ENCODE assay signal across 9 cellular contexts in the genomic region with DNA sequence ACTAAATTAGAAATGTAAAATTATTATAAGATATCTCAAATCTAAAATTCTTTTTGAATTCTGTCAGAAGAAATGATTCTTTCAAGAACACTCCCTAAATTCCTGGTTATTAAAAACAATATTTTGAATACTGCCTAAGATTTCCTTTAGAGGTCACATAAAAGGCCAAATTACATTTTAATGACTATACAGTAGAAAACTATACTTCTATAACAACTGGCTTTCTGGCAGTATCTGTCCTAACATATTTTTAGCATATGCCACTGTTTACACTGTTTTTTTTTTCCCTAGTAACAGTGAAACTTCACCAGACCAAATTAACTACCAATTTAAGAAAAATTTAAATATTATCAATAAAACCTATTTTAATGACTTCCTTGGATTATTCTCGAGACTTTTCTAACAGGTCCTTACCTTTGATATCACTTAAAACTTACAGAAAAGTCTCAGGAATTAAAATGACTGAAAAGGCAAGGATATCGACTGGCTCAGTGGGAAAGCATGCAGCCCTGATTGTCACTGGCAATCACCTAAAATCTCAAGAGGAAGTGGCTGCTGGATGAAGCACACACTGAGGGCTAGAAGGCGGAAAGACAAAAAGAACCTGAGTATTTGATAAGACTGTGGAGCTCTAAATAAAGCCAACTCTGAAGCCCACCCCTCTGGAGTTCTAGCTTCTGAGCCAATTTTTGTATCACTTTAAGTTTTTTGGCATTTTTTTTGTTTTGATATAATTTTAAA. TPM values are rescaled to one million over a fixed set of nuclear protein-coding genes. Genes with fewer than 3 reads are reported as not detected.
DNase-seq lines count a peak whose midpoint lies in the region; ATAC-seq, FAIRE-seq and TF ChIP-seq lines count a peak whose summit lies in the region.
"Had no signal": no experiment of that assay in that cellular context is flagged by ENCODE, and none has a peak within 500 bp of the region (broad histone marks: within the 10 kb centered on the region; RNA-seq: fewer than 3 reads in every experiment).

No MANE protein-coding gene starts in this region.

- peak overlapping the region; percentile 18; the same call in 1 of the 2 replicates for H3K9ac ChIP-seq in PC-3 (ENCODE audit: low read length)
- peak overlapping the region; percentile 64 for H3K9ac ChIP-seq in endothelial cell of umbilical vein (replicated peaks; ENCODE audit: extremely low read depth, insufficient read depth, low read length)

- TF ChIP-seq CTCF in PC-3 (conservative IDR thresholded peaks at IDR 0.05; ENCODE audit: low read depth, low read length) (no peak), endothelial cell of umbilical vein (IDR thresholded peaks at IDR 0.05; ENCODE audit: extremely low read depth in 1 of 2, insufficient read depth in 1 of 2, low read depth in 1 of 2, low read length in 2 of 2) (no peak), nephron (IDR thresholded peaks at IDR 0.05; ENCODE audit: unreplicated experiment in 3 of 3) (no peak)

- H3K9me3 Mint-ChIP-seq in nephron = no peaks in the 10 kb centered on the region
- no peaks in the 10 kb centered on the region for H3K9me3 Mint-ChIP-seq in stimulated activated naive B cell treated with anti-CD40 and anti-IgM and Interleukin-4, amounts not matched to agents 10 μg/mL and 1 μg/mL and 100 μg/mL, for 72 hours
- no peaks in the 10 kb centered on the region for H3K9me3 Mint-ChIP-seq in natural killer cell treated with Interleukin-12 subunit alpha and Interleukin-12 subunit beta and Interleukin-15 and Interleukin-18, amount 100 ng/mL, for 72 hours

- peak overlapping the region; percentile 15; the same call in 1 of the 2 replicates for H3K4me3 ChIP-seq in PC-3 (ENCODE audit: low read length)
- peak overlapping the region in 1 of 3 experiments; percentile 5 for H3K4me3 ChIP-seq in endothelial cell of umbilical vein (replicated peaks in 1 of 3; ENCODE audit: insufficient read depth in 1 of 3, low read depth in 1 of 3, low read length in 3 of 3)
- H3K4me3 ChIP-seq: gastrocnemius medialis had no signal

- CTCF ChIA-PET in PC-3 (lab: Charles Lee) (interaction anchor here (0.9 kb wide), 1 partner anchor 42 kb away, joined by 3 read pairs; no protein-coding TSS in a partner anchor), endothelial cell of umbilical vein (lab: Charles Lee) (interaction anchor here (1.0 to 3.0 kb wide), 7 partner anchors 8 to 45 kb away, joined by 3 to 20 read pairs (median 4); no protein-coding TSS in a partner anchor)

- peaks cover 34% of the 10 kb centered on the region for H3K4me1 Mint-ChIP-seq in nephron
- H3K4me1 Mint-ChIP-seq in stimulated activated naive B cell treated with anti-CD40 and anti-IgM and Interleukin-4, amounts not matched to agents 10 μg/mL and 1 μg/mL and 100 μg/mL, for 72 hours = peaks cover 4 to 5% of the 10 kb centered on the region in 2 donors
- H3K4me1 Mint-ChIP-seq in natural killer cell treated with Interleukin-12 subunit alpha and Interleukin-12 subunit beta and Interleukin-15 and Interleukin-18, amount 100 ng/mL, for 72 hours (ENCODE audit: low read depth in 2 of 2) = peaks cover 7 to 8% of the 10 kb centered on the region in 2 donors

- no peaks in the 10 kb centered on the region for H4K20me1 ChIP-seq in PC-3 (ENCODE audit: low read length)
- H4K20me1 ChIP-seq in endothelial cell of umbilical vein (replicated peaks; ENCODE audit: control insufficient read depth, extremely low read depth, insufficient read depth, low read length) = peaks cover 2% of the 10 kb centered on the region

- intact Hi-C loops in PC-3 (cut with micrococcal nuclease) = loop anchor here (2.0 kb wide), 2 partner anchors 18 to 60 kb away; partner anchors contain the start of gene SPIRE1
- intact Hi-C loops in endothelial cell of umbilical vein (cut with micrococcal nuclease) = loop anchor here (2.0 to 5.0 kb wide), 2 partner anchors 44 to 60 kb away; partner anchors contain the start of gene SPIRE1

- H3K4me1 ChIP-seq in PC-3 (ENCODE audit: insufficient read depth, low read length) (peaks cover 48% of the 10 kb centered on the region), endothelial cell of umbilical vein (ENCODE audit: control insufficient read depth, extremely low read depth, insufficient read depth, low read length) (peaks cover 58% of the 10 kb centered on the region)

- H3K9me3 ChIP-seq in PC-3 (ENCODE audit: low read length) = no peaks in the 10 kb centered on the region
- H3K9me3 ChIP-seq in endothelial cell of umbilical vein (replicated peaks; ENCODE audit: control insufficient read depth, insufficient read depth, low read length) = no peaks in the 10 kb centered on the region
- H3K9me3 ChIP-seq: gastrocnemius medialis had no signal

- POLR2A ChIA-PET in PC-3 (lab: Charles Lee; ENCODE audit: unreplicated experiment) = interaction anchor here (0.5 to 0.8 kb wide), 4 partner anchors 8 to 42 kb away, joined by 3 to 7 read pairs (median 4); no protein-coding TSS in a partner anchor
- POLR2A ChIA-PET in endothelial cell of umbilical vein (lab: Charles Lee) = interaction anchor here (1.0 kb wide), 1 partner anchor 9 kb away, joined by 3 read pairs; no protein-coding TSS in a partner anchor

- H3K79me2 ChIP-seq in PC-3 (ENCODE audit: low read length) (peaks cover 48% of the 10 kb centered on the region), endothelial cell of umbilical vein (ENCODE audit: control insufficient read depth, insufficient read depth, low read length) (peaks cover 62% of the 10 kb centered on the region)

- H3K27ac Mint-ChIP-seq in nephron = peak overlapping the region in 2 of 3 experiments; percentile 20 to 59
- H3K27ac Mint-ChIP-seq in stimulated activated naive B cell treated with anti-CD40 and anti-IgM and Interleukin-4, amounts not matched to agents 10 μg/mL and 1 μg/mL and 100 μg/mL, for 72 hours = no peak overlapping the region
- no peak overlapping the region for H3K27ac Mint-ChIP-seq in natural killer cell treated with Interleukin-12 subunit alpha and Interleukin-12 subunit beta and Interleukin-15 and Interleukin-18, amount 100 ng/mL, for 72 hours

- H3K9me1 ChIP-seq in endothelial cell of umbilical vein (replicated peaks; ENCODE audit: control insufficient read depth, extremely low read depth, insufficient read depth, low read length) = no peaks in the 10 kb centered on the region

- peak overlapping the region; percentile 56 for H3K27ac ChIP-seq in PC-3 (ENCODE audit: low read length)
- H3K27ac ChIP-seq in endothelial cell of umbilical vein (ENCODE audit: insufficient read depth, low read depth, low read length) = peak overlapping the region; percentile 87
- H3K27ac ChIP-seq: gastrocnemius medialis had no signal

- H3K4me2 ChIP-seq in PC-3 (ENCODE audit: low read length) (peak overlapping the region; percentile 63), endothelial cell of umbilical vein (ENCODE audit: insufficient read depth, low read length) (peak overlapping the region; percentile 84)

- BruUV-seq in PC-3 (replicated peaks; lab: Mats Ljungman, UMichigan) (TSS peak; percentile 26), endothelial cell of umbilical vein (replicated peaks; lab: Mats Ljungman, UMichigan) (no TSS peak)

- no peaks in the 10 kb centered on the region for H3K9me2 ChIP-seq in PC-3 (replicated peaks; ENCODE audit: low read length)

- H3K36me3 ChIP-seq in PC-3 (ENCODE audit: low read depth, low read length) (no peaks in the 10 kb centered on the region), endothelial cell of umbilical vein (ENCODE audit: control insufficient read depth in 2 of 2, extremely low read depth in 1 of 2, insufficient read depth in 2 of 2, low read length in 2 of 2) (no peaks in the 10 kb centered on the region)
- H3K36me3 ChIP-seq: gastrocnemius medialis had no signal

- peaks cover 4% of the 10 kb centered on the region for H3F3A ChIP-seq in PC-3 (ENCODE audit: low read length, unreplicated experiment)

- H3K27me3 ChIP-seq in PC-3 (ENCODE audit: low read length) (no peaks in the 10 kb centered on the region), endothelial cell of umbilical vein (ENCODE audit: control insufficient read depth in 2 of 2, insufficient read depth in 2 of 2, low read length in 2 of 2) (no peaks in the 10 kb centered on the region)
- H3K27me3 ChIP-seq: gastrocnemius medialis had no signal

- ATAC-seq in PC-3 = no peak
- ATAC-seq in stimulated activated naive B cell treated with anti-CD40 and anti-IgM and Interleukin-4, amounts not matched to agents 10 μg/mL and 1 μg/mL and 100 μg/mL, for 72 hours (replicated peaks) = no peak
- no peak for ATAC-seq in natural killer cell treated with Interleukin-12 subunit alpha and Interleukin-12 subunit beta and Interleukin-15 and Interleukin-18, amount 100 ng/mL, for 72 hours

- H2AFZ ChIP-seq in PC-3 (ENCODE audit: low read length) (no peak overlapping the region), endothelial cell of umbilical vein (ENCODE audit: low read depth, low read length) (no peak overlapping the region)

- peak; percentile 79 for FAIRE-seq in endothelial cell of umbilical vein (lab: Jason Lieb, UNC)

- peak; percentile 28 for DNase-seq in GM03348 (ENCODE audit: low spot score)
- DNase-seq in PC-3 = peak; percentile 34
- DNase-seq in endothelial cell of umbilical vein (ENCODE audit: low read depth, low spot score) = peak; percentile 75
- DNase-seq in stimulated activated naive B cell treated with anti-CD40 and anti-IgM and Interleukin-4, amounts not matched to agents 10 μg/mL and 1 μg/mL and 100 μg/mL, for 72 hours = no peak
- DNase-seq in NCI-H187 (lab: John Stamatoyannopoulos, UW) = no peak
- no peak for DNase-seq in NCI-H748 (lab: John Stamatoyannopoulos, UW; ENCODE audit: unreplicated experiment)
- no peak for DNase-seq in natural killer cell treated with Interleukin-12 subunit alpha and Interleukin-12 subunit beta and Interleukin-15 and Interleukin-18, amount 100 ng/mL, for 72 hours (ENCODE audit: low spot score)

- H3K36me3 Mint-ChIP-seq in nephron (ENCODE audit: low read depth) = peaks cover 4% of the 10 kb centered on the region
- no peaks in the 10 kb centered on the region for H3K36me3 Mint-ChIP-seq in stimulated activated naive B cell treated with anti-CD40 and anti-IgM and Interleukin-4, amounts not matched to agents 10 μg/mL and 1 μg/mL and 100 μg/mL, for 72 hours
- H3K36me3 Mint-ChIP-seq in natural killer cell treated with Interleukin-12 subunit alpha and Interleukin-12 subunit beta and Interleukin-15 and Interleukin-18, amount 100 ng/mL, for 72 hours = no peaks in the 10 kb centered on the region

- H3K27me3 Mint-ChIP-seq in nephron (ENCODE audit: low read depth) = no peaks in the 10 kb centered on the region
- H3K27me3 Mint-ChIP-seq in stimulated activated naive B cell treated with anti-CD40 and anti-IgM and Interleukin-4, amounts not matched to agents 10 μg/mL and 1 μg/mL and 100 μg/mL, for 72 hours = no peaks in the 10 kb centered on the region
- H3K27me3 Mint-ChIP-seq in natural killer cell treated with Interleukin-12 subunit alpha and Interleukin-12 subunit beta and Interleukin-15 and Interleukin-18, amount 100 ng/mL, for 72 hours = no peaks in the 10 kb centered on the region

- TF ChIP-seq POLR2A in endothelial cell of umbilical vein (IDR thresholded peaks at IDR 0.05; ENCODE audit: low read depth, low read length) = peak; percentile 29

- H3K4me3 Mint-ChIP-seq in nephron = no peak overlapping the region
- no peak overlapping the region for H3K4me3 Mint-ChIP-seq in stimulated activated naive B cell treated with anti-CD40 and anti-IgM and Interleukin-4, amounts not matched to agents 10 μg/mL and 1 μg/mL and 100 μg/mL, for 72 hours
- no peak overlapping the region for H3K4me3 Mint-ChIP-seq in natural killer cell treated with Interleukin-12 subunit alpha and Interleukin-12 subunit beta and Interleukin-15 and Interleukin-18, amount 100 ng/mL, for 72 hours

- dilution Hi-C loops in endothelial cell of umbilical vein (cut with MboI; ENCODE audit: extremely low pct_ligation_motif_present, low sequenced_read_pairs) = no loop called here

RNA-seq across cellular contexts. Expression of gene SPIRE1, which starts 59.6 kb away (rescaled TPM):
- total RNA-seq in PC-3 (2014; rRNA removed) (29.9 and 32.4 TPM in 2 replicates), endothelial cell of umbilical vein (44.0 and 44.8 TPM in 2 replicates)
- 10.2 and 13.1 TPM in 2 replicates for polyA plus RNA-seq in endothelial cell of umbilical vein
- polyA plus RNA-seq in endothelial cell of umbilical vein (2011; cell fraction: cytosol; rRNA removed) = 12.4 and 14.1 TPM in 2 replicates
- polyA plus RNA-seq in endothelial cell of umbilical vein (2011; cell fraction: nucleus; rRNA removed) = 42.2 and 51.2 TPM in 2 replicates
- polyA plus RNA-seq in endothelial cell of umbilical vein (2012) = 26.0 and 41.7 TPM in 2 replicates
- polyA minus RNA-seq in endothelial cell of umbilical vein = 28.7 and 32.5 TPM in 2 replicates
- polyA minus RNA-seq in endothelial cell of umbilical vein (2011; cell fraction: cytosol; rRNA and poly(A)+ RNA removed) = 20.0 TPM
- polyA minus RNA-seq in endothelial cell of umbilical vein (2011; cell fraction: nucleus; rRNA and poly(A)+ RNA removed) = 26.8 and 41.9 TPM in 2 replicates
- total RNA-seq in natural killer cell treated with Interleukin-12 subunit alpha and Interleukin-12 subunit beta and Interleukin-15 and Interleukin-18, amount 100 ng/mL, for 72 hours = 10 to 100 TPM in 1 of 2 donors, 1 to 10 TPM in 1; 7.8 to 12.0 TPM

Comparison
In these comparisons a context has a peak if more than half of its experiments do, and no peak if none do; other contexts are left out.
1. DNase-seq: peak in GM03348 (single experiment), PC-3 (single experiment) and endothelial cell of umbilical vein (single experiment); none in stimulated activated naive B cell treated with anti-CD40 and anti-IgM and Interleukin-4, amounts not matched to agents 10 μg/mL and 1 μg/mL and 100 μg/mL, for 72 hours (single experiment), NCI-H187 (0 of 2), NCI-H748 (single experiment) and natural killer cell treated with Interleukin-12 subunit alpha and Interleukin-12 subunit beta and Interleukin-15 and Interleukin-18, amount 100 ng/mL, for 72 hours (single experiment).
2. H3K27ac Mint-ChIP-seq: peak in nephron (2 of 3); none in stimulated activated naive B cell treated with anti-CD40 and anti-IgM and Interleukin-4, amounts not matched to agents 10 μg/mL and 1 μg/mL and 100 μg/mL, for 72 hours (single experiment) and natural killer cell treated with Interleukin-12 subunit alpha and Interleukin-12 subunit beta and Interleukin-15 and Interleukin-18, amount 100 ng/mL, for 72 hours (0 of 2).